2 cellular contexts compared by ENCODE assay signal in the genomic region with DNA sequence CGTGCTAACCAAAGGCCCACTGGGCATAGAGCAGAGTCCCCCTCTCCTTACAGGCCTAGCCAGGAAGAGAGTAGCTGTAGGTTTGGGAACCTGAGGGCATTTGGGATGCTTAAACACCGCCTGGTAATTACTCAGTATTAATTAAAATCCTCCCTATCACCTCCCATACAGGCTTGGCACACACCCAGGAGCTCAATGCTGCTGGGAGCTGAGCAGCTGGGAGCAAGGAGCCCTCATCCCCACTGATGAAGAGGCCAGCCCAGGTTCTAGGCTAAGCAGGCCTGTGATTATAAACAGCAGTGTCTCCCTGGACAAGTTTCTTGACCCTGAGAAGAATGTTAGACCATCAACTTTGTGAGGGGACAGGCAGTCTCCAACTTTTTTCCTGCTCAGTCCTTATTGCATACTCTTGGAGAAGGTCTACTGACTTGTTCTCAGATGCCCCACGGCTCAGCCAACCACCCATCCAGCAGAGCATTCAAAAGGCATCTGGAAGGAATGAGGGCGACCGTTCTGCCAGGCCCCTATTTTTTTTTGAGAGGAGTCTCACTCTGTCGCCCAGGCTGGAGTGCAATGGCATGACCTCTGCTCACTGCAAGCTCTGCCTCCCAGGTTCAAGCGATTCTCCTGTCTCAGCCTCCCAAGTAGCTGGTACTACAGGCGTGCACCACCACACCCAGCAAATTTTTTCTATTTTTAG.
TF ChIP-seq lines count a peak whose summit lies in the region.

No MANE protein-coding gene starts in this region.

TF ChIP-seq in HCT116, 20 proteins besides CTCF, POLR2A, EP300 and RAD21:
- no peak for TF ChIP-seq CEBPB (IDR thresholded peaks at IDR 0.05; ENCODE audit: low read depth)
- no peak for TF ChIP-seq JUND (IDR thresholded peaks at IDR 0.05)
- TF ChIP-seq YY1 (IDR thresholded peaks at IDR 0.05; ENCODE audit: extremely low read depth, insufficient replicate concordance, low read depth, low read length) = no peak

TF ChIP-seq in K562, 482 proteins besides CTCF, POLR2A, EP300 and RAD21:
- TF ChIP-seq ZNF212 (CRISPR knock-in tag; IDR thresholded peaks at IDR 0.05) (no peak), NFIC (IDR thresholded peaks at IDR 0.05) (0 out of 2 replicates have a peak, but pooled peaks have one; percentile 7)
